Comparison of ENCODE assay signal across 8 cellular contexts in the genomic region with DNA sequence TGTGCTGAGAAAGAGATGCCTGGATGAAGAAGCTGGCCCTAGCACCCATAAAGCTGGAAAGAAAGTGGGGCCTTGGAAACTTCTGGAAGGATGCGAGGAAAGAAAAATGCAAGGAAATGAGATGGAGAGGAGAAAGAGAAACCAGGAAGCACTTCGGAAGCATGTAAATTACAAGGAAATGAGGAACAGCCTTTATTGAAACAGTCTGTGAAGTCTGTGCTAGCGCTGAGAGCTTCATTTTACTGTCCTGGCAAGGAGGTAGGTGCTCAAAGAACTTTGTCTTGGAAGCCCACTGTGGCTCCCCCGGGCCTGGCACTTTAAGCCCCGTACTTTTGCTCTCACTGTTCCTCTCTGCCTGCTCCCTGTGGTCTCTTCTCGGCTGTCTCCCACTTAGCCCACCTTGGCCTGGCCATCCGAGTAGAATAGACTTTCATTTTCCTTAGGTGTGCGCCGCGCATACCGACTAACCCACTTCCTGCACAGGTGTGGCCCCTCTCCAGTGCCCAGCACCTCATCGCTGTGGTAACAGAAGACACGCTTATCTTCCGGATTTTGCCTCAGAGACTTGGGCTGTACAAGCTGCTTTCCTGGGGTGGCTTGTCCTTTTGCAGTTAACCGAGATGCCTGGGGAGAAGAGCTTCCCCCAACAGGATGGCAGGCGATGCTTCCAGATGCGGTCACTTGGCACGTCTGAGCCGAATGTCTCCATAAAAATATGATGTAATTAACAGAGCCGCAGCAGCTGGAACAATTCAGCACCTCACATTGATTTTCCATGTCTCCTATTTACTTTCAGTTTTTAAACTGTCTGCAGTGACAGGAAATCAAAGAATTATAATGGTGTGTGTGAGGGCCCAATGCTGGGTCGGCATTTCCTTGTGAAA.
A peak's percentile ranks its signal among the peaks of the same experiment; 100 is the strongest.
DNase-seq lines count a peak whose midpoint lies in the region; ATAC-seq and TF ChIP-seq lines count a peak whose summit lies in the region.

No MANE protein-coding gene starts in this region.

- ATAC-seq in Right ventricle myocardium inferior: peak; percentile 75
- peak; percentile 46 for ATAC-seq in HG03520 (IDR thresholded peaks at IDR 0.05; ENCODE audit: unreplicated experiment)
- peak; percentile 61 for ATAC-seq in activated CD8-positive, alpha-beta memory T cell treated with anti-CD3 and anti-CD28 coated beads, Interleukin-2, amount 10 ng/mL, durations not matched to agents 7 days and 5 days

- H3K4me2 ChIP-seq in neural progenitor cell: no peak overlapping the region

- H3K27me3 Mint-ChIP-seq in activated CD8-positive, alpha-beta memory T cell treated with anti-CD3 and anti-CD28 coated beads, Interleukin-2, amount 10 ng/mL, durations not matched to agents 7 days and 5 days: peaks cover 26% of the 10 kb centered on the region
- H3K27me3 Mint-ChIP-seq in immature natural killer cell (ENCODE audit: low read depth in 3 of 3): peaks cover 0 to 9% (median 5%) of the 10 kb centered on the region in 3 donors
- peaks cover 11% of the 10 kb centered on the region for H3K27me3 Mint-ChIP-seq in neural progenitor cell (ENCODE audit: insufficient read depth, low read depth)

- in situ Hi-C loops in G401 (cut with HindIII; ENCODE audit: low sequenced_read_pairs): loop anchor here (5.0 kb wide), 1 partner anchor 73 kb away; no protein-coding TSS in a partner anchor

- peak overlapping the region; percentile 54 for H3K27ac Mint-ChIP-seq in activated CD8-positive, alpha-beta memory T cell treated with anti-CD3 and anti-CD28 coated beads, Interleukin-2, amount 10 ng/mL, durations not matched to agents 7 days and 5 days
- H3K27ac Mint-ChIP-seq in immature natural killer cell: peak overlapping the region in 4 of 6 donors; percentile 14 to 64 (median 28)
- H3K27ac Mint-ChIP-seq in neural progenitor cell: no peak overlapping the region

- DNase-seq in Right ventricle myocardium inferior (ENCODE audit: missing footprints): no peak
- DNase-seq in cardiac septum (ENCODE audit: low spot score): no peak
- peak; percentile 58 for DNase-seq in activated CD8-positive, alpha-beta memory T cell treated with anti-CD3 and anti-CD28 coated beads, Interleukin-2, amount 10 ng/mL, durations not matched to agents 7 days and 5 days
- DNase-seq in immature natural killer cell: peak; percentile 8 to 20 (median 13)
- DNase-seq in testis: peak; percentile 16
- DNase-seq in neural progenitor cell (ENCODE audit: low spot score): no peak
- DNase-seq in G401 (ENCODE audit: low spot score): no peak

- no peaks in the 10 kb centered on the region for H3K79me2 ChIP-seq in neural progenitor cell (ENCODE audit: low read depth)

- CTCF ChIA-PET in activated CD8-positive, alpha-beta memory T cell treated with anti-CD3 and anti-CD28 coated beads, Interleukin-2, amount 10 ng/mL, durations not matched to agents 7 days and 5 days (lab: Charles Lee): no interaction called here

- no peaks in the 10 kb centered on the region for H4K20me1 ChIP-seq in neural progenitor cell (ENCODE audit: low read depth)

- H3K27ac ChIP-seq in testis (no peak overlapping the region), neural progenitor cell (no peak overlapping the region)

- 22 to 31% methylated on average over 21 of the region's 21 CpGs for WGBS in testis, 2 donors

- H3K9ac ChIP-seq in neural progenitor cell: no peak overlapping the region

- peaks cover 15% of the 10 kb centered on the region for H3K4me1 Mint-ChIP-seq in activated CD8-positive, alpha-beta memory T cell treated with anti-CD3 and anti-CD28 coated beads, Interleukin-2, amount 10 ng/mL, durations not matched to agents 7 days and 5 days
- H3K4me1 Mint-ChIP-seq in immature natural killer cell (peaks cover 10 to 18% of the 10 kb centered on the region in 2 donors), neural progenitor cell (peaks cover 24% of the 10 kb centered on the region)

- no peaks in the 10 kb centered on the region for H3K9me3 Mint-ChIP-seq in activated CD8-positive, alpha-beta memory T cell treated with anti-CD3 and anti-CD28 coated beads, Interleukin-2, amount 10 ng/mL, durations not matched to agents 7 days and 5 days (ENCODE audit: low read depth)
- H3K9me3 Mint-ChIP-seq in immature natural killer cell: peaks cover 0 to 2% (median 0%) of the 10 kb centered on the region in 6 donors
- no peaks in the 10 kb centered on the region for H3K9me3 Mint-ChIP-seq in neural progenitor cell

- H3K4me3 Mint-ChIP-seq in activated CD8-positive, alpha-beta memory T cell treated with anti-CD3 and anti-CD28 coated beads, Interleukin-2, amount 10 ng/mL, durations not matched to agents 7 days and 5 days: peak overlapping the region; percentile 73
- H3K4me3 Mint-ChIP-seq in immature natural killer cell (peak overlapping the region; percentile 68 to 83 (median 74)), neural progenitor cell (no peak overlapping the region)

- H3K9me3 ChIP-seq in testis (no peaks in the 10 kb centered on the region), neural progenitor cell (ENCODE audit: low read depth) (no peaks in the 10 kb centered on the region)

- intact Hi-C loops in Right ventricle myocardium inferior (cut with DNase I) (no loop called here), cardiac septum (cut with DNase I) (no loop called here), testis (cut with DNase I; ENCODE audit: low total_unique reads) (no loop called here)

- TF ChIP-seq POLR2A in testis (IDR thresholded peaks at IDR 0.05): no peak

- TF ChIP-seq CTCF in testis (IDR thresholded peaks at IDR 0.05) (no peak), neural progenitor cell (IDR thresholded peaks at IDR 0.05) (no peak)

- no peaks in the 10 kb centered on the region for H3F3A ChIP-seq in neural progenitor cell (ENCODE audit: low read depth)

- H3K36me3 Mint-ChIP-seq in activated CD8-positive, alpha-beta memory T cell treated with anti-CD3 and anti-CD28 coated beads, Interleukin-2, amount 10 ng/mL, durations not matched to agents 7 days and 5 days: no peaks in the 10 kb centered on the region
- H3K36me3 Mint-ChIP-seq in immature natural killer cell (no peaks in the 10 kb centered on the region), neural progenitor cell (no peaks in the 10 kb centered on the region)

- H3K4me3 ChIP-seq in testis (peak overlapping the region; percentile 29 to 33), neural progenitor cell (no peak overlapping the region)

- H3K36me3 ChIP-seq in testis (ENCODE audit: low read depth, missing control alignments) (no peaks in the 10 kb centered on the region), neural progenitor cell (no peaks in the 10 kb centered on the region)

- no peaks in the 10 kb centered on the region for H3K4me1 ChIP-seq in testis
- peaks cover 14% of the 10 kb centered on the region for H3K4me1 ChIP-seq in neural progenitor cell

- H2AFZ ChIP-seq in neural progenitor cell (replicated peaks): no peak overlapping the region

- H3K27me3 ChIP-seq in testis (no peaks in the 10 kb centered on the region), neural progenitor cell (no peaks in the 10 kb centered on the region)

Comparison
In these comparisons a context has a peak if more than half of its experiments do, and no peak if none do; other contexts are left out.
1. DNase-seq: peak in activated CD8-positive, alpha-beta memory T cell treated with anti-CD3 and anti-CD28 coated beads, Interleukin-2, amount 10 ng/mL, durations not matched to agents 7 days and 5 days (single experiment), immature natural killer cell (3 of 3) and testis (single experiment); none in Right ventricle myocardium inferior (single experiment), cardiac septum (single experiment), neural progenitor cell (single experiment) and G401 (single experiment).
2. Peak in every context shown above with its lines, with median percentiles within 50 percentile points of each other: ATAC-seq.